Comparison of ENCODE assay signal across 1 cellular context in the genomic region with DNA sequence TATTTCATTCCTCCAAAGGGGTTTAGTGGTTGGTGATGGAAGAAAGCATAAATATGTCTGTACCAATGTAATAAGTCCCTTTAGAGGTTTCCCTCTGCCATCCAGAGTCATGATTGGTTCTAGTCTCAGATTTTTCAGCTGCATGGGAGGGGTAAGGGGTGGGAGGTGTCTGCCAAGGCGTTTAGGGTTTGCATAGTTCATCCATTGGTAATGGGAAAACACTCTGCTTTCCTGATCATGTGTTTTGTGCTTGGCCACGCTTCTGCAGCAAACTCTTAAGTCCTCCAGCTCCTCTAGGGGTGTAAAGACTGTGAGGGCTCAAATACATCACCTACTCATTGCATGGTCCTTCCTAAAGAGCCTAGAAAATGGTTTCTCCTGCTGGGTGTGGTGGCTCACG.
TF ChIP-seq lines count a peak whose summit lies in the region.

No MANE protein-coding gene starts in this region.

TF ChIP-seq in HepG2, 621 proteins besides CTCF, POLR2A, EP300 and RAD21:
- TF ChIP-seq EEA1 (CRISPR knock-in tag; IDR thresholded peaks at IDR 0.05; ENCODE audit: borderline replicate concordance) (no peak), EED (CRISPR knock-in tag; IDR thresholded peaks at IDR 0.05) (no peak), RBM39 (IDR thresholded peaks at IDR 0.05; ENCODE audit: low read depth, low read length, poor library complexity, severe bottlenecking) (no peak), SNAI1 (CRISPR knock-in tag; IDR thresholded peaks at IDR 0.05; ENCODE audit: borderline replicate concordance) (no peak), RARA (CRISPR knock-in tag; IDR thresholded peaks at IDR 0.05) (no peak), RBM22 (optimal IDR thresholded peaks at IDR 0.05; ENCODE audit: low read length) (no peak), HDAC1 (CRISPR knock-in tag; IDR thresholded peaks at IDR 0.05) (no peak), ZNF619 (CRISPR knock-in tag; IDR thresholded peaks at IDR 0.05) (no peak)
- TF ChIP-seq, protein P1, sequence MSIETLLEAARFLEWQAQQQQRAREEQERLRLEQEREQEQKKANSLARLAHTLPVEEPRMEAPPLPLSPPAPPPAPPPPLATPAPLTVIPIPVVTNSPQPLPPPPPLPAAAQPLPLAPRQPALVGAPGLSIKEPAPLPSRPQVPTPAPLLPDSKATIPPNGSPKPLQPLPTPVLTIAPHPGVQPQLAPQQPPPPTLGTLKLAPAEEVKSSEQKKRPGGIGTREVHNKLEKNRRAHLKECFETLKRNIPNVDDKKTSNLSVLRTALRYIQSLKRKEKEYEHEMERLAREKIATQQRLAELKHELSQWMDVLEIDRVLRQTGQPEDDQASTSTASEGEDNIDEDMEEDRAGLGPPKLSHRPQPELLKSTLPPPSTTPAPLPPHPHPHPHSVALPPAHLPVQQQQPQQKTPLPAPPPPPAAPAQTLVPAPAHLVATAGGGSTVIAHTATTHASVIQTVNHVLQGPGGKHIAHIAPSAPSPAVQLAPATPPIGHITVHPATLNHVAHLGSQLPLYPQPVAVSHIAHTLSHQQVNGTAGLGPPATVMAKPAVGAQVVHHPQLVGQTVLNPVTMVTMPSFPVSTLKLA (IDR thresholded peaks at IDR 0.05): no peak
- TF ChIP-seq, protein P2, sequence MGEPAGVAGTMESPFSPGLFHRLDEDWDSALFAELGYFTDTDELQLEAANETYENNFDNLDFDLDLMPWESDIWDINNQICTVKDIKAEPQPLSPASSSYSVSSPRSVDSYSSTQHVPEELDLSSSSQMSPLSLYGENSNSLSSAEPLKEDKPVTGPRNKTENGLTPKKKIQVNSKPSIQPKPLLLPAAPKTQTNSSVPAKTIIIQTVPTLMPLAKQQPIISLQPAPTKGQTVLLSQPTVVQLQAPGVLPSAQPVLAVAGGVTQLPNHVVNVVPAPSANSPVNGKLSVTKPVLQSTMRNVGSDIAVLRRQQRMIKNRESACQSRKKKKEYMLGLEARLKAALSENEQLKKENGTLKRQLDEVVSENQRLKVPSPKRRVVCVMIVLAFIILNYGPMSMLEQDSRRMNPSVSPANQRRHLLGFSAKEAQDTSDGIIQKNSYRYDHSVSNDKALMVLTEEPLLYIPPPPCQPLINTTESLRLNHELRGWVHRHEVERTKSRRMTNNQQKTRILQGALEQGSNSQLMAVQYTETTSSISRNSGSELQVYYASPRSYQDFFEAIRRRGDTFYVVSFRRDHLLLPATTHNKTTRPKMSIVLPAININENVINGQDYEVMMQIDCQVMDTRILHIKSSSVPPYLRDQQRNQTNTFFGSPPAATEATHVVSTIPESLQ (CRISPR knock-in tag; conservative IDR thresholded peaks at IDR 0.05): no peak
- TF ChIP-seq, protein P3, sequence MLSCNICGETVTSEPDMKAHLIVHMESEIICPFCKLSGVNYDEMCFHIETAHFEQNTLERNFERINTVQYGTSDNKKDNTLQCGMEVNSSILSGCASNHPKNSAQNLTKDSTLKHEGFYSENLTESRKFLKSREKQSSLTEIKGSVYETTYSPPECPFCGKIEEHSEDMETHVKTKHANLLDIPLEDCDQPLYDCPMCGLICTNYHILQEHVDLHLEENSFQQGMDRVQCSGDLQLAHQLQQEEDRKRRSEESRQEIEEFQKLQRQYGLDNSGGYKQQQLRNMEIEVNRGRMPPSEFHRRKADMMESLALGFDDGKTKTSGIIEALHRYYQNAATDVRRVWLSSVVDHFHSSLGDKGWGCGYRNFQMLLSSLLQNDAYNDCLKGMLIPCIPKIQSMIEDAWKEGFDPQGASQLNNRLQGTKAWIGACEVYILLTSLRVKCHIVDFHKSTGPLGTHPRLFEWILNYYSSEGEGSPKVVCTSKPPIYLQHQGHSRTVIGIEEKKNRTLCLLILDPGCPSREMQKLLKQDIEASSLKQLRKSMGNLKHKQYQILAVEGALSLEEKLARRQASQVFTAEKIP (CRISPR knock-in tag; IDR thresholded peaks at IDR 0.05; ENCODE audit: borderline replicate concordance): no peak
